In the genomic region with DNA sequence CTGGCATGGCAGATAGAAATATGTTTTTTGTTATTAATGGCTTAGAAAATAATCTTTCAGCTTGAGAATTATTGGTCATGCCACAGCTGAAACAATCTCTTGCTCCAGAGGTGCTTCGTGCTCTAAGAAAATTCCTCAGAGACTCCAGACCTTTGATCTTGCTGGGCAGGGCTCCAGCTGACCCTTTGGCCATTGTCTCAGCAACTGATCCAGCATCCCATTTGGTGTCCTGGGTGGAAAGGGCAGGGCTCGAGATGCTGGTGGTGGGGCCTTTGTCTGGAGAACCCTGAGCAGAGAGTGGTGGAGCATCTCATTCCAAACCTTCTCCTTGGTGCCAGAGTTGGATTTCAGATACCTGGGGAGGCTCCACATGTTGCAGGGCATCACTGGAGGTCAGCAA, we compare ENCODE assay signal across 1 cellular context.
TF ChIP-seq lines count a peak whose summit lies in the region.

No MANE protein-coding gene starts in this region.

TF ChIP-seq in SK-N-SH treated with all-trans-retinoic acid at 6 μM for 48 hours, 23 proteins besides CTCF, POLR2A, EP300 and RAD21 (continued from another document):
- no peak for TF ChIP-seq CSRNP3 (CRISPR knock-in tag; IDR thresholded peaks at IDR 0.05)
- TF ChIP-seq ZFP3 (CRISPR knock-in tag; IDR thresholded peaks at IDR 0.05), result no peak
- TF ChIP-seq SNAI2 (CRISPR knock-in tag; IDR thresholded peaks at IDR 0.05), result no peak
- TF ChIP-seq TOX (CRISPR knock-in tag; IDR thresholded peaks at IDR 0.05; ENCODE audit: borderline replicate concordance), result no peak
- TF ChIP-seq PPARA (CRISPR knock-in tag; IDR thresholded peaks at IDR 0.05; ENCODE audit: borderline replicate concordance), result no peak
- no peak for TF ChIP-seq ZNF70 (CRISPR knock-in tag; IDR thresholded peaks at IDR 0.05)
